In genomic region chr2:11038641-11039040, GRCh38 we compare ENCODE assay signal across 8 cellular contexts.
"Had no signal": no experiment of that assay in that cellular context is flagged by ENCODE, and none has a peak within 500 bp of the region (broad histone marks: within the 10 kb centered on the region; RNA-seq: fewer than 3 reads in every experiment).

No MANE protein-coding gene starts in this region.

- DNase-seq: GDM1, GF-D8 had no signal

- H3K4me3 ChIP-seq: GM12878 had no signal

- FAIRE-seq: G401.6, GM12878, GM12891, GM12892, GM18507, GM19239 had no signal

- ATAC-seq: GM12878 had no signal
